In the genomic region with DNA sequence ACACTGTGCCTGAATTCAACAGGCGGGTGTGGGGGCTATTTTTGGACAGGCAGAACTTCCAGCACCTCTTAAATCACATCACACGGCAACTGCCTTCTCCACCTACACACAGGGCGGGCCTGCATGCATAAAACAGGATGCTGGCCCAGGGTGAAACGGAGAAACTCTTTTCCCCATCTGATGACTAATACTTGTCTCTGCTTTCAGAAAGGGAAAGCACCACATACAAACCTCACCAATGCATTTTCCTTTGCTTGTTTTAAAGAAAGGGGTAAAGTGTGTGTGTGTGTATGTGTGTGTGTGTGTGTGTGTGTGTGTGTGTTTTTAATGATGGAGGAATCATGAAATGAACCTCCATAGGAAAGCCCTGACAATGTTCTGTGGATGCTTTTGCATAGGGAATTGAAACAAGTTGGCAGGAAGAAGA, we compare ENCODE assay signal across 8 cellular contexts. TPM values are rescaled to one million over a fixed set of nuclear protein-coding genes. Genes with fewer than 3 reads are reported as not detected.
DNase-seq lines count a peak whose midpoint lies in the region; ATAC-seq and TF ChIP-seq lines count a peak whose summit lies in the region.

No MANE protein-coding gene starts in this region.

- peaks cover 8% of the 10 kb centered on the region for H3K4me1 Mint-ChIP-seq in activated naive CD8-positive, alpha-beta T cell treated with anti-CD3 and anti-CD28 coated beads, Interleukin-2, amount 50 U/mL, for 24 hours
- peaks cover 11% of the 10 kb centered on the region for H3K4me1 Mint-ChIP-seq in type B pancreatic cell (ENCODE audit: unreplicated experiment)

- DNase-seq in AG04450 (ENCODE audit: low read depth, low spot score) (peak; percentile 58), GM19238 (ENCODE audit: insufficient read length, low spot score) (peak; percentile 35), type B pancreatic cell (ENCODE audit: extremely low spot score, unreplicated experiment) (no peak), vagina (ENCODE audit: extremely low spot score in 2 of 2) (no peak), mesenteric fat pad (ENCODE audit: low spot score) (no peak)
- peak; percentile 33 for DNase-seq in activated naive CD8-positive, alpha-beta T cell treated with anti-CD3 and anti-CD28 coated beads, Interleukin-2, amount 50 U/mL, for 24 hours

- ATAC-seq in HG03097 (IDR thresholded peaks at IDR 0.05; ENCODE audit: low FRiP score, unreplicated experiment), result peak; percentile 100
- peak; percentile 96 for ATAC-seq in activated naive CD8-positive, alpha-beta T cell treated with anti-CD3 and anti-CD28 coated beads, Interleukin-2, amount 50 U/mL, for 24 hours

- intact Hi-C loops in vagina (cut with DNase I), result no loop called here

- H3K4me3 ChIP-seq in AG04450 (ENCODE audit: low read depth, low read length) (peak overlapping the region; percentile 47), skeletal muscle satellite cell (ENCODE audit: low read length) (peak overlapping the region; percentile 22), vagina (no peak overlapping the region)

- H3K4me2 ChIP-seq in skeletal muscle satellite cell (ENCODE audit: low read length), result peak overlapping the region; percentile 77

- peaks cover 24% of the 10 kb centered on the region for H3K4me1 ChIP-seq in skeletal muscle satellite cell (ENCODE audit: control insufficient read depth, insufficient read depth, low read length)
- no peaks in the 10 kb centered on the region for H3K4me1 ChIP-seq in vagina

- CTCF ChIA-PET in AG04450 (lab: Charles Lee), result no interaction called here

- H3K27me3 ChIP-seq in AG04450 (ENCODE audit: control insufficient read depth, insufficient read depth, low read length) (no peaks in the 10 kb centered on the region), skeletal muscle satellite cell (ENCODE audit: control insufficient read depth, insufficient read depth, low read length) (no peaks in the 10 kb centered on the region), vagina (no peaks in the 10 kb centered on the region)

- H3K36me3 ChIP-seq in skeletal muscle satellite cell (ENCODE audit: insufficient read depth, low read length), result no peaks in the 10 kb centered on the region
- no peaks in the 10 kb centered on the region for H3K36me3 ChIP-seq in vagina

- H3K9ac ChIP-seq in skeletal muscle satellite cell (ENCODE audit: low read depth, low read length), result no peak overlapping the region

- TF ChIP-seq POLR2A in vagina (IDR thresholded peaks at IDR 0.05), result no peak

- TF ChIP-seq CTCF in AG04450 (IDR thresholded peaks at IDR 0.05; ENCODE audit: low read depth, low read length) (no peak), type B pancreatic cell (conservative IDR thresholded peaks at IDR 0.05) (no peak), vagina (IDR thresholded peaks at IDR 0.05) (no peak)

- no peak overlapping the region for H3K27ac Mint-ChIP-seq in activated naive CD8-positive, alpha-beta T cell treated with anti-CD3 and anti-CD28 coated beads, Interleukin-2, amount 50 U/mL, for 24 hours
- no peak overlapping the region for H3K27ac Mint-ChIP-seq in type B pancreatic cell

- POLR2A ChIA-PET in AG04450 (lab: Yijun Ruan, JAX), result interaction anchor here (1.0 kb wide), 1 partner anchor 9 kb away, joined by 3 read pairs; no protein-coding TSS in a partner anchor

- H3K4me3 Mint-ChIP-seq in activated naive CD8-positive, alpha-beta T cell treated with anti-CD3 and anti-CD28 coated beads, Interleukin-2, amount 50 U/mL, for 24 hours, result no peak overlapping the region
- no peak overlapping the region for H3K4me3 Mint-ChIP-seq in type B pancreatic cell

- H3K9me3 ChIP-seq in AG04450 (ENCODE audit: control insufficient read depth, insufficient read depth, low read length), result no peaks in the 10 kb centered on the region
- H3K9me3 ChIP-seq in skeletal muscle satellite cell (replicated peaks; ENCODE audit: low read length), result no peaks in the 10 kb centered on the region
- no peaks in the 10 kb centered on the region for H3K9me3 ChIP-seq in vagina

- no peaks in the 10 kb centered on the region for H3K36me3 Mint-ChIP-seq in activated naive CD8-positive, alpha-beta T cell treated with anti-CD3 and anti-CD28 coated beads, Interleukin-2, amount 50 U/mL, for 24 hours (ENCODE audit: low read depth)
- no peaks in the 10 kb centered on the region for H3K36me3 Mint-ChIP-seq in type B pancreatic cell

- H3K27ac ChIP-seq in AG04450 (ENCODE audit: low read depth, low read length) (peak overlapping the region; percentile 71), vagina (no peak overlapping the region)

- H3K27me3 Mint-ChIP-seq in activated naive CD8-positive, alpha-beta T cell treated with anti-CD3 and anti-CD28 coated beads, Interleukin-2, amount 50 U/mL, for 24 hours, result peaks cover 8% of the 10 kb centered on the region
- peaks cover 4% of the 10 kb centered on the region for H3K27me3 Mint-ChIP-seq in type B pancreatic cell

- H3K9me3 Mint-ChIP-seq in activated naive CD8-positive, alpha-beta T cell treated with anti-CD3 and anti-CD28 coated beads, Interleukin-2, amount 50 U/mL, for 24 hours, result no peaks in the 10 kb centered on the region
- H3K9me3 Mint-ChIP-seq in type B pancreatic cell, result no peaks in the 10 kb centered on the region

RNA-seq across cellular contexts. Expression of a gene that starts 48.5 kb away (rescaled TPM):
- polyA plus RNA-seq in AG04450 (2011; rRNA removed), result 0.07 TPM in 1 of 2 replicates, not detected in the other
- polyA minus RNA-seq in AG04450 (2011; rRNA and poly(A)+ RNA removed), result not detected in 2 replicates
- under 0.01 TPM in 1 of 2 replicates, not detected in the other for total RNA-seq in skeletal muscle satellite cell (2012; rRNA removed)
- total RNA-seq in type B pancreatic cell (ENCODE audit: low replicate concordance) (1.3 and 5.6 TPM in 2 replicates), vagina (10.1 TPM), mesenteric fat pad (not detected)

Comparison
In these comparisons a context has a peak if more than half of its experiments do, and no peak if none do; other contexts are left out.
1. DNase-seq: peak in AG04450 (single experiment), GM19238 (single experiment) and activated naive CD8-positive, alpha-beta T cell treated with anti-CD3 and anti-CD28 coated beads, Interleukin-2, amount 50 U/mL, for 24 hours (single experiment); none in type B pancreatic cell (single experiment), vagina (0 of 2) and mesenteric fat pad (single experiment).
2. H3K4me3 ChIP-seq: peak in AG04450 (single experiment) and skeletal muscle satellite cell (single experiment); none in vagina (0 of 2).